17 cellular contexts compared by ENCODE assay signal in genomic region chr17:41301204-41301790, GRCh38. TPM values are rescaled to one million over a fixed set of nuclear protein-coding genes. Genes with fewer than 3 reads are reported as not detected.
DNase-seq lines count a peak whose midpoint lies in the region; ATAC-seq, FAIRE-seq and TF ChIP-seq lines count a peak whose summit lies in the region.
"Had no signal": no experiment of that assay in that cellular context is flagged by ENCODE, and none has a peak within 500 bp of the region (broad histone marks: within the 10 kb centered on the region; RNA-seq: fewer than 3 reads in every experiment).

No MANE protein-coding gene starts in this region.

- H3K4me3 Mint-ChIP-seq in central memory CD8-positive, alpha-beta T cell, result no peak overlapping the region
- no peak overlapping the region for H3K4me3 Mint-ChIP-seq in activated naive CD4-positive, alpha-beta T cell treated with anti-CD3 and anti-CD28 coated beads, Interleukin-2, amount 10 ng/mL, durations not matched to agents 7 days and 5 days

- H3K27ac Mint-ChIP-seq in central memory CD8-positive, alpha-beta T cell (ENCODE audit: low read depth), result peak overlapping the region; percentile 39
- H3K27ac Mint-ChIP-seq in activated naive CD4-positive, alpha-beta T cell treated with anti-CD3 and anti-CD28 coated beads, Interleukin-2, amount 10 ng/mL, durations not matched to agents 7 days and 5 days, result no peak overlapping the region

- no peak overlapping the region for H4K8ac ChIP-seq in neuronal stem cell (ENCODE audit: low read depth, low read length)

- peaks cover 9% of the 10 kb centered on the region for H3K27me3 Mint-ChIP-seq in central memory CD8-positive, alpha-beta T cell
- H3K27me3 Mint-ChIP-seq in activated naive CD4-positive, alpha-beta T cell treated with anti-CD3 and anti-CD28 coated beads, Interleukin-2, amount 10 ng/mL, durations not matched to agents 7 days and 5 days, result peaks cover 5% of the 10 kb centered on the region

- CTCF ChIA-PET in activated naive CD4-positive, alpha-beta T cell treated with anti-CD3 and anti-CD28 coated beads, Interleukin-2, amount 10 ng/mL, durations not matched to agents 7 days and 5 days (lab: Charles Lee), result interaction anchor here (0.7 to 1.2 kb wide), 2 partner anchors 13 to 1630 kb away, joined by 3 read pairs; no protein-coding TSS in a partner anchor

- no peak overlapping the region for H2BK15ac ChIP-seq in neuronal stem cell (ENCODE audit: low read length)

- H3K79me2 ChIP-seq in MM.1S (ENCODE audit: low read length), result no peaks in the 10 kb centered on the region

- H3K36me3 Mint-ChIP-seq in central memory CD8-positive, alpha-beta T cell (ENCODE audit: insufficient read depth), result no peaks in the 10 kb centered on the region
- no peaks in the 10 kb centered on the region for H3K36me3 Mint-ChIP-seq in activated naive CD4-positive, alpha-beta T cell treated with anti-CD3 and anti-CD28 coated beads, Interleukin-2, amount 10 ng/mL, durations not matched to agents 7 days and 5 days

- no peaks in the 10 kb centered on the region for H3K36me3 ChIP-seq in MM.1S (replicated peaks; ENCODE audit: insufficient read depth, low read length)
- no peaks in the 10 kb centered on the region for H3K36me3 ChIP-seq in neuronal stem cell (replicated peaks in 1 of 2; ENCODE audit: control insufficient read depth in 2 of 2, insufficient read depth in 2 of 2, low read length in 2 of 2)
- no peaks in the 10 kb centered on the region for H3K36me3 ChIP-seq in aorta (ENCODE audit: control insufficient read depth in 1 of 2, insufficient read depth in 2 of 2, low read length in 1 of 2)
- H3K36me3 ChIP-seq: HAP-1, Peyer's patch had no signal

- H3K4me3 ChIP-seq in MM.1S (ENCODE audit: low read length), result no peak overlapping the region
- H3K4me3 ChIP-seq in neuronal stem cell (ENCODE audit: low read length in 2 of 2), result no peak overlapping the region
- no peak overlapping the region for H3K4me3 ChIP-seq in aorta (ENCODE audit: low read length in 2 of 2)
- H3K4me3 ChIP-seq: HAP-1, Peyer's patch, SK-N-MC had no signal

- DNase-seq in DMS79 treated with DMSO at 0.1 percent for 48 hours (lab: John Stamatoyannopoulos, UW) (peak; percentile 80), MM.1S (peak; percentile 36), neuronal stem cell (ENCODE audit: low spot score) (no peak), HTR-8/SVneo (ENCODE audit: insufficient read length, low spot score) (no peak), aorta (no peak)
- DNase-seq in central memory CD8-positive, alpha-beta T cell (ENCODE audit: low spot score in 2 of 2), result no peak
- no peak for DNase-seq in activated naive CD4-positive, alpha-beta T cell treated with anti-CD3 and anti-CD28 coated beads, Interleukin-2, amount 10 ng/mL, durations not matched to agents 7 days and 5 days
- no peak for DNase-seq in central memory CD4-positive, alpha-beta T cell
- DNase-seq: Kasumi-1, NCI-H1105 treated with DMSO at 0.1 percent for 48 hours, NCI-H187 treated with DMSO at 0.1 percent for 48 hours, Peyer's patch, SHP77 had no signal

- H3K9me3 ChIP-seq in MM.1S (replicated peaks; ENCODE audit: insufficient read depth, low read length) (no peaks in the 10 kb centered on the region), neuronal stem cell (replicated peaks in 1 of 2; ENCODE audit: control insufficient read depth in 2 of 2, insufficient read depth in 1 of 2, low read depth in 1 of 2, low read length in 2 of 2) (no peaks in the 10 kb centered on the region), aorta (ENCODE audit: control insufficient read depth, low read length) (no peaks in the 10 kb centered on the region)
- H3K9me3 ChIP-seq: HAP-1, Peyer's patch had no signal

- no peak for FAIRE-seq in HTR-8/SVneo (lab: Jason Lieb, UNC)
- FAIRE-seq: G401.6 had no signal

- no peak overlapping the region for H3K18ac ChIP-seq in neuronal stem cell (ENCODE audit: low read length)

- peaks cover 10% of the 10 kb centered on the region for H3K4me1 Mint-ChIP-seq in central memory CD8-positive, alpha-beta T cell
- peaks cover 3% of the 10 kb centered on the region for H3K4me1 Mint-ChIP-seq in activated naive CD4-positive, alpha-beta T cell treated with anti-CD3 and anti-CD28 coated beads, Interleukin-2, amount 10 ng/mL, durations not matched to agents 7 days and 5 days

- no peak overlapping the region for H2BK5ac ChIP-seq in neuronal stem cell (ENCODE audit: low read length)

- no peak overlapping the region for H3K9ac ChIP-seq in MM.1S (ENCODE audit: low read length)
- no peak overlapping the region for H3K9ac ChIP-seq in neuronal stem cell (ENCODE audit: low read depth, low read length, poor library complexity)

- H3K4me2 ChIP-seq in MM.1S (ENCODE audit: low read depth, low read length) (peak overlapping the region; percentile 15; the same call in 1 of the 2 replicates), neuronal stem cell (ENCODE audit: insufficient read depth, low read length, poor library complexity, severe bottlenecking) (no peak overlapping the region)

- no peak overlapping the region for H3K23ac ChIP-seq in neuronal stem cell (ENCODE audit: low read depth, low read length, poor library complexity)

- no peaks in the 10 kb centered on the region for H3K27me3 ChIP-seq in MM.1S (replicated peaks; ENCODE audit: insufficient read depth, low read length)
- no peaks in the 10 kb centered on the region for H3K27me3 ChIP-seq in neuronal stem cell (ENCODE audit: control insufficient read depth in 3 of 3, insufficient read depth in 3 of 3, low read depth in 1 of 3, low read length in 3 of 3)
- no peaks in the 10 kb centered on the region for H3K27me3 ChIP-seq in aorta (ENCODE audit: control insufficient read depth in 1 of 2, insufficient read depth in 2 of 2, low read length in 1 of 2)
- H3K27me3 ChIP-seq: Peyer's patch had no signal

- H4K20me1 ChIP-seq in MM.1S (ENCODE audit: insufficient read depth, low read length), result no peaks in the 10 kb centered on the region

- H3F3A ChIP-seq in MM.1S (ENCODE audit: insufficient read depth, low read length), result no peaks in the 10 kb centered on the region

- H2AFZ ChIP-seq in MM.1S (ENCODE audit: low read length) (no peak overlapping the region; the same call in 1 of the 2 replicates), neuronal stem cell (ENCODE audit: low read length) (no peak overlapping the region)

- H2AK5ac ChIP-seq in neuronal stem cell (ENCODE audit: low read depth, low read length), result peak overlapping the region; percentile 8

- no peak overlapping the region for H2BK12ac ChIP-seq in neuronal stem cell (ENCODE audit: low read length)

- no peak overlapping the region for H4K91ac ChIP-seq in neuronal stem cell (ENCODE audit: low read depth, low read length, poor library complexity)

- whole genome bisulfite sequencing in neuronal stem cell (ENCODE audit: extremely low coverage in 2 of 2, insufficient read length in 2 of 2, insufficient replicate concordance in 1 of 2), 2 donors, result no CpG with 5 or more reads among the region's 5 CpGs
- 58 to 71% methylated on average over 5 of the region's 5 CpGs for WGBS in aorta, 2 donors

- H3K27ac ChIP-seq in MM.1S (ENCODE audit: low read length) (no peak overlapping the region; the same call in 1 of the 2 replicates), neuronal stem cell (replicated peaks; ENCODE audit: low read length) (no peak overlapping the region), aorta (ENCODE audit: low read depth in 1 of 2, low read length in 2 of 2) (no peak overlapping the region)
- H3K27ac ChIP-seq: HL-60, Peyer's patch, SK-N-MC had no signal

- H3K4ac ChIP-seq in neuronal stem cell (ENCODE audit: low read length), result no peak overlapping the region

- no peak overlapping the region for H2BK120ac ChIP-seq in neuronal stem cell (ENCODE audit: low read depth, low read length)

- no peak for ATAC-seq in central memory CD8-positive, alpha-beta T cell (replicated peaks; ENCODE audit: extremely low read depth, poor library complexity, severe bottlenecking)
- no peak for ATAC-seq in aorta (ENCODE audit: low FRiP score)

- H3K9me2 ChIP-seq in MM.1S (replicated peaks; ENCODE audit: insufficient read depth, low read length), result no peaks in the 10 kb centered on the region

- no peak overlapping the region for H3K14ac ChIP-seq in neuronal stem cell (ENCODE audit: low read length)

- TF ChIP-seq CTCF in MM.1S (IDR thresholded peaks at IDR 0.05; ENCODE audit: low read length), result no peak

- no peaks in the 10 kb centered on the region for H3K9me3 Mint-ChIP-seq in central memory CD8-positive, alpha-beta T cell
- H3K9me3 Mint-ChIP-seq in activated naive CD4-positive, alpha-beta T cell treated with anti-CD3 and anti-CD28 coated beads, Interleukin-2, amount 10 ng/mL, durations not matched to agents 7 days and 5 days, result peaks cover 7% of the 10 kb centered on the region

- H3K4me1 ChIP-seq in MM.1S (ENCODE audit: low read length) (peaks cover 9% of the 10 kb centered on the region; the same call in 1 of the 2 replicates), neuronal stem cell (ENCODE audit: control insufficient read depth in 2 of 2, insufficient read depth in 1 of 2, low read depth in 1 of 2, low read length in 2 of 2) (no peaks in the 10 kb centered on the region), aorta (ENCODE audit: control insufficient read depth in 1 of 2, insufficient read depth in 2 of 2, low read length in 2 of 2) (no peaks in the 10 kb centered on the region)
- H3K4me1 ChIP-seq: HAP-1, Peyer's patch had no signal

- H3K79me1 ChIP-seq in neuronal stem cell (ENCODE audit: low read depth, low read length), result no peaks in the 10 kb centered on the region

- intact Hi-C loops in aorta (cut with DNase I), result no loop called here

RNA-seq across cellular contexts. Expression of gene KRTAP29-1, which starts 1.4 kb away (rescaled TPM):
- not detected for polyA plus RNA-seq in neuronal stem cell (2013, experiment 1 of 2)
- not detected for polyA plus RNA-seq in neuronal stem cell (2013, experiment 2 of 2)
- total RNA-seq in aorta, result not detected
- polyA plus RNA-seq in aorta, result not detected
- total RNA-seq: Peyer's patch had no signal

RNA-seq across cellular contexts. Expression of gene KRTAP16-1, which starts 7.8 kb away (rescaled TPM):
- not detected for polyA plus RNA-seq in neuronal stem cell (2013, experiment 1 of 2)
- not detected for polyA plus RNA-seq in neuronal stem cell (2013, experiment 2 of 2)
- total RNA-seq in aorta, result not detected
- polyA plus RNA-seq in aorta, result not detected
- total RNA-seq: Peyer's patch had no signal

RNA-seq across cellular contexts. Expression of gene KRTAP17-1, which starts 14.2 kb away (rescaled TPM):
- polyA plus RNA-seq in neuronal stem cell (2013, experiment 1 of 2), result not detected
- not detected for polyA plus RNA-seq in neuronal stem cell (2013, experiment 2 of 2)
- not detected for total RNA-seq in aorta
- polyA plus RNA-seq in aorta, result not detected
- total RNA-seq: Peyer's patch had no signal

RNA-seq across cellular contexts. Expression of gene KRTAP9-7, which starts 25.8 kb away (rescaled TPM):
- not detected for polyA plus RNA-seq in neuronal stem cell (2013, experiment 1 of 2)
- polyA plus RNA-seq in neuronal stem cell (2013, experiment 2 of 2), result not detected
- not detected for total RNA-seq in aorta
- not detected for polyA plus RNA-seq in aorta
- total RNA-seq: Peyer's patch had no signal

RNA-seq across cellular contexts. Expression of gene KRTAP9-6, which starts 36.1 kb away (rescaled TPM):
- not detected for polyA plus RNA-seq in neuronal stem cell (2013, experiment 1 of 2)
- polyA plus RNA-seq in neuronal stem cell (2013, experiment 2 of 2), result not detected
- total RNA-seq in aorta, result not detected
- polyA plus RNA-seq in aorta, result not detected
- total RNA-seq: Peyer's patch had no signal

Comparison
In these comparisons a context has a peak if more than half of its experiments do, and no peak if none do; other contexts are left out.
1. DNase-seq: peak in DMS79 treated with DMSO at 0.1 percent for 48 hours (single experiment) and MM.1S (single experiment); none in central memory CD8-positive, alpha-beta T cell (0 of 2), neuronal stem cell (single experiment), HTR-8/SVneo (single experiment), activated naive CD4-positive, alpha-beta T cell treated with anti-CD3 and anti-CD28 coated beads, Interleukin-2, amount 10 ng/mL, durations not matched to agents 7 days and 5 days (single experiment), central memory CD4-positive, alpha-beta T cell (single experiment) and aorta (0 of 2).